2 cellular contexts compared by ENCODE assay signal in genomic region chr13:69556540-69557196, GRCh38.
TF ChIP-seq lines count a peak whose summit lies in the region.

No MANE protein-coding gene starts in this region.

TF ChIP-seq in SK-N-SH treated with all-trans-retinoic acid at 6 μM for 48 hours, 23 proteins besides CTCF, POLR2A, EP300 and RAD21 (continued from another document):
- TF ChIP-seq CSRNP3 (CRISPR knock-in tag; IDR thresholded peaks at IDR 0.05), result no peak
- TF ChIP-seq ARNTL (CRISPR knock-in tag; IDR thresholded peaks at IDR 0.05; ENCODE audit: borderline replicate concordance, low read depth), result no peak
- no peak for TF ChIP-seq SNAI2 (CRISPR knock-in tag; IDR thresholded peaks at IDR 0.05)
- no peak for TF ChIP-seq ESRRG (CRISPR knock-in tag; IDR thresholded peaks at IDR 0.05)
- TF ChIP-seq CREB5 (CRISPR knock-in tag; IDR thresholded peaks at IDR 0.05; ENCODE audit: low read depth), result no peak
- no peak for TF ChIP-seq ZNF70 (CRISPR knock-in tag; IDR thresholded peaks at IDR 0.05)
- no peak for TF ChIP-seq OSR1 (CRISPR knock-in tag; IDR thresholded peaks at IDR 0.05)
- TF ChIP-seq RARB (CRISPR knock-in tag; IDR thresholded peaks at IDR 0.05), result no peak
- no peak for TF ChIP-seq PPARA (CRISPR knock-in tag; IDR thresholded peaks at IDR 0.05; ENCODE audit: borderline replicate concordance)
- TF ChIP-seq POU6F1 (CRISPR knock-in tag; IDR thresholded peaks at IDR 0.05; ENCODE audit: borderline replicate concordance, low read depth), result no peak
- TF ChIP-seq ZC3H10 (CRISPR knock-in tag; IDR thresholded peaks at IDR 0.05), result no peak
TF ChIP-seq in SK-N-SH treated with all-trans-retinoic acid at 6 μM for 48 hours: peak in this region for 0.

TF ChIP-seq in SK-N-SH, 30 proteins besides CTCF, POLR2A, EP300 and RAD21 (continued from another document):
- TF ChIP-seq GABPA (IDR thresholded peaks at IDR 0.05; ENCODE audit: low read depth) (no peak), NFIC (IDR thresholded peaks at IDR 0.05; ENCODE audit: borderline replicate concordance) (no peak), CHD2 (IDR thresholded peaks at IDR 0.05; ENCODE audit: low read length, partially characterized antibody) (no peak), JUND (IDR thresholded peaks at IDR 0.05) (no peak), YY1 (IDR thresholded peaks at IDR 0.05; ENCODE audit: low read depth) (no peak)
